In the genomic region with DNA sequence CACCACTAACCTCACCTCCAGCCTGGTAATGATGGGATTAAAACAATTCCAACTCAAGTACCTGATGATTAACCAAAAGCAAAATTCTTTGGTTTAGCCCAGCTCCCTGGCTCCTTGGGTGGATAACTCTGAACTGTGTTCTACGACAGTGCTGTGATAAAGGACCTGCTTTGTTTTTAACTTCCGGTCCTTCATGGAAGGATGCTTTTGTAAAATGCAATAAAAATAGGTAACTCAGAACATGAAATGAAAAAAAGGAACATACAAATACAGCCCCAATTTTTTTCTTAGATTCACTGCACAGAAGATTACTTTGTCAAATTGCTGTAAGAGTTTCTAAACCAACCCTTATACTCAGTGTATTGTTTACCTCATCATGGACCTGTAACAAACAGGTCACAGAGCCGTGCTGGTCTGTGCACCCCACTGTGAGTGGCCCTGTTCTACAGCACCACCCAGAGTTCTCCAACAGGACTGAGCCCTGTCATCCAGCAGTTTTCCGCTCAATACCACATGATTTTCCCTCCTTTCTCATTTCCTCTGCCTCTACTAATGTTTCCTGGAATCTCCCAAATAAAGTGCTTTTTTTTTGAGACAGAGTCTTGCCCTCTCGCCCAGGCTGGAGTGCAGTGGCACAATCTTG, we compare ENCODE assay signal across 17 cellular contexts. TPM values are rescaled to one million over a fixed set of nuclear protein-coding genes. Genes with fewer than 3 reads are reported as not detected.
DNase-seq lines count a peak whose midpoint lies in the region; ATAC-seq and TF ChIP-seq lines count a peak whose summit lies in the region.
"Had no signal": no experiment of that assay in that cellular context is flagged by ENCODE, and none has a peak within 500 bp of the region (broad histone marks: within the 10 kb centered on the region; RNA-seq: fewer than 3 reads in every experiment).

No MANE protein-coding gene starts in this region.

- H4K20me1 ChIP-seq in BLaER1: no peaks in the 10 kb centered on the region

- no peaks in the 10 kb centered on the region for H3K27me3 ChIP-seq in BLaER1
- H3K27me3 ChIP-seq in HUES48 (ENCODE audit: control insufficient read depth, insufficient read depth, low read length): no peaks in the 10 kb centered on the region
- H3K27me3 ChIP-seq: Peyer's patch had no signal

- H3K27ac Mint-ChIP-seq in CD14-positive monocyte: peak overlapping the region in 2 of 7 donors; percentile 26 to 39
- H3K27ac Mint-ChIP-seq: activated CD4-positive, alpha-beta T cell treated with anti-CD3 and anti-CD28 coated beads for 36 hours; activated T-cell treated with anti-CD3 and anti-CD28 coated beads, Interleukin-2, amount 50 U/mL, for 72 hours; T-helper 1 cell treated with Interleukin-12 subunit alpha and Interleukin-12 subunit beta and Interleukin-4 antibody, amounts not matched to agents 30 μg/mL and 1 μg/mL, for 36 hours had no signal

- peaks cover 0 to 2% (median 2%) of the 10 kb centered on the region in 3 donors for H3K27me3 Mint-ChIP-seq in CD14-positive monocyte (ENCODE audit: low read depth in 3 of 3)
- H3K27me3 Mint-ChIP-seq: activated CD4-positive, alpha-beta T cell treated with anti-CD3 and anti-CD28 coated beads for 36 hours had no signal

- TF ChIP-seq POLR2A in GM18526 (IDR thresholded peaks at IDR 0.05; ENCODE audit: extremely low read depth, insufficient read length): peak; percentile 20

- ATAC-seq in GM21360 (IDR thresholded peaks at IDR 0.05; ENCODE audit: unreplicated experiment): no peak
- ATAC-seq: activated CD4-positive, alpha-beta T cell treated with anti-CD3 and anti-CD28 coated beads for 36 hours; activated T-cell treated with anti-CD3 and anti-CD28 coated beads, Interleukin-2, amount 50 U/mL, for 72 hours had no signal

- H3K4me1 Mint-ChIP-seq in CD14-positive monocyte: peaks cover 1% of the 10 kb centered on the region

- H3K4me3 ChIP-seq in BLaER1 (no peak overlapping the region), HUES48 (ENCODE audit: low read depth, low read length) (no peak overlapping the region)
- H3K4me3 ChIP-seq: Peyer's patch, thoracic aorta had no signal

- H3K9me3 ChIP-seq in BLaER1: no peaks in the 10 kb centered on the region
- no peaks in the 10 kb centered on the region for H3K9me3 ChIP-seq in HUES48 (ENCODE audit: control insufficient read depth, insufficient read depth, low read length)
- H3K9me3 ChIP-seq: Peyer's patch, thoracic aorta had no signal

- no peak overlapping the region for H3K4me3 Mint-ChIP-seq in CD14-positive monocyte
- H3K4me3 Mint-ChIP-seq: activated CD4-positive, alpha-beta T cell treated with anti-CD3 and anti-CD28 coated beads for 36 hours; activated T-cell treated with anti-CD3 and anti-CD28 coated beads, Interleukin-2, amount 50 U/mL, for 72 hours; T-helper 1 cell treated with Interleukin-12 subunit alpha and Interleukin-12 subunit beta and Interleukin-4 antibody, amounts not matched to agents 30 μg/mL and 1 μg/mL, for 36 hours had no signal

- DNase-seq in iPS-NIHi11 (ENCODE audit: low spot score) (peak; percentile 55), dermis blood vessel endothelial cell (no peak), CD14-positive monocyte (ENCODE audit: low spot score) (no peak)
- no peak for DNase-seq in stimulated activated CD4-positive, alpha-beta T cell treated with anti-CD3 and anti-CD28 coated beads, Interleukin-2, amount 100 ng/mL, for 24 hours
- DNase-seq: activated CD4-positive, alpha-beta T cell treated with anti-CD3 and anti-CD28 coated beads for 36 hours; activated T-cell treated with anti-CD3 and anti-CD28 coated beads, Interleukin-2, amount 50 U/mL, for 72 hours; amygdala; NCI-H1105; NCI-H226 had no signal

- intact Hi-C loops in CD14-positive monocyte (cut with micrococcal nuclease): no loop called here

- H3K4me1 ChIP-seq in BLaER1 (peaks cover 30% of the 10 kb centered on the region), HUES48 (ENCODE audit: control insufficient read depth, insufficient read depth, low read length) (no peaks in the 10 kb centered on the region)
- H3K4me1 ChIP-seq: Peyer's patch had no signal

- no peaks in the 10 kb centered on the region for H3K36me3 Mint-ChIP-seq in CD14-positive monocyte

- no peak overlapping the region for H3K9ac ChIP-seq in BLaER1
- H3K9ac ChIP-seq in HUES48 (ENCODE audit: low read depth, low read length): no peak overlapping the region

- no peak for TF ChIP-seq CTCF in CD14-positive monocyte (IDR thresholded peaks at IDR 0.05)

- H3K36me3 ChIP-seq in BLaER1 (no peaks in the 10 kb centered on the region), HUES48 (ENCODE audit: control insufficient read depth, insufficient read depth, low read length) (no peaks in the 10 kb centered on the region)
- H3K36me3 ChIP-seq: Peyer's patch, thoracic aorta had no signal

- no peak overlapping the region for H3K27ac ChIP-seq in BLaER1
- peak overlapping the region; percentile 4 for H3K27ac ChIP-seq in HUES48 (ENCODE audit: low read depth, low read length)
- H3K27ac ChIP-seq: thoracic aorta had no signal

- H3K4me2 ChIP-seq in BLaER1: peak overlapping the region; percentile 59

- no peaks in the 10 kb centered on the region for H3K9me3 Mint-ChIP-seq in CD14-positive monocyte
- H3K9me3 Mint-ChIP-seq: activated T-cell treated with anti-CD3 and anti-CD28 coated beads, Interleukin-2, amount 50 U/mL, for 72 hours; T-helper 1 cell treated with Interleukin-12 subunit alpha and Interleukin-12 subunit beta and Interleukin-4 antibody, amounts not matched to agents 30 μg/mL and 1 μg/mL, for 36 hours had no signal

RNA-seq across cellular contexts. Expression of gene PCYT1A, which starts 4.9 kb away (rescaled TPM):
- 65.7 and 70.1 TPM in 2 replicates for total RNA-seq in dermis blood vessel endothelial cell
- 10 to 100 TPM; 24.3 to 31.6 TPM for polyA plus RNA-seq in CD14-positive monocyte

RNA-seq across cellular contexts. Expression of gene DYNLT2B, which starts 25.6 kb away (rescaled TPM):
- total RNA-seq in dermis blood vessel endothelial cell: 4.9 and 8.6 TPM in 2 replicates
- polyA plus RNA-seq in CD14-positive monocyte: 1 to 10 TPM; 2.5 to 3.0 TPM

RNA-seq across cellular contexts. Expression of gene TM4SF19, which starts 45.8 kb away (rescaled TPM):
- not detected in 2 replicates for total RNA-seq in dermis blood vessel endothelial cell
- under 1 TPM in 1 of 2 donors, not detected in 1; 0.77 TPM for polyA plus RNA-seq in CD14-positive monocyte
- total RNA-seq: A673; activated CD4-positive, alpha-beta T cell treated with anti-CD3 and anti-CD28 coated beads for 36 hours; activated T-cell treated with anti-CD3 and anti-CD28 coated beads, Interleukin-2, amount 50 U/mL, for 72 hours; Peyer's patch; thoracic aorta had no signal
